ENCODE assay signal across 13 cellular contexts in the genomic region with DNA sequence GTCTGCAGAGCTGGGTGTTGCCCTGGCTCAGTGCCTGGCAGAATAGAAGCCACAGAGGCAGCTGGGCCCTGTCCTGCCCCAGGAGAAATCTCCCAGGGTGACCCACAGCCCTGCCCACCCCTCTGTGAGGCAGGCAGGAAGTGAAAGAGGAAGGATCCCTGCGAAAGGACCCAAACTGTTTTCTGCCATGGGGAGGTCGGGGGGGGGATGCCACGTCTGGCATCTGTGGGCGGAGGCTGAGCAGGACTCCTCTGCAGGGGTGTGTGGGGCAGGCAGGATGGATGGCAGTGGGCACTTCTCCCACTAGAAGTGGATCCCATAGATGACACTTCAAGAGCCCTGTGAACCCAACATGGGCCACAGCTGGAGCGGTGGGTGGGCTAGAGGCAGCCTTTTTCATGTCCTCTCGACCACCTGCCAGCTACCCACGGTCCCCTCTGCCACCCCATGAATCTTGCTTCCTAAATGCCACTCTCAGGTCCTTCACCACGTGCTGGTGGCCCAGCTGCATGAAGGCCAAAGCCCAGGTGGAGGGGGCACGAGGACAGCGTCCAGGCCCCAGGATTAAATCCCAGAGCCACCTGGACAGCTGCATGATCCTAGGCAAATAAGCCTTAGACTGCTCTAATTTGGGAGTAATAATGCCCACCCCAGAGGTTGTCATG. TPM values are rescaled to one million over a fixed set of nuclear protein-coding genes. Genes with fewer than 3 reads are reported as not detected.
DNase-seq lines count a peak whose midpoint lies in the region; ATAC-seq, FAIRE-seq and TF ChIP-seq lines count a peak whose summit lies in the region.
"Had no signal": no experiment of that assay in that cellular context is flagged by ENCODE, and none has a peak within 500 bp of the region (broad histone marks: within the 10 kb centered on the region; RNA-seq: fewer than 3 reads in every experiment).

No MANE protein-coding gene starts in this region.

- H3K36me3 ChIP-seq in small intestine (ENCODE audit: control insufficient read depth in 2 of 2, insufficient read depth in 2 of 2, low read length in 2 of 2) (no peaks in the 10 kb centered on the region), Caco-2 (ENCODE audit: control insufficient read depth, insufficient read depth, low read length) (no peaks in the 10 kb centered on the region)
- H3K36me3 ChIP-seq: left lung, neutrophil had no signal

- H3K9me3 ChIP-seq in small intestine (ENCODE audit: control insufficient read depth, low read depth) (no peaks in the 10 kb centered on the region), Caco-2 (no peaks in the 10 kb centered on the region)
- H3K9me3 ChIP-seq: left lung, neutrophil had no signal

- H3K27me3 Mint-ChIP-seq in memory B cell: peaks cover 26% of the 10 kb centered on the region
- H3K27me3 Mint-ChIP-seq in Caco-2 (ENCODE audit: insufficient read depth, unreplicated experiment): no peaks in the 10 kb centered on the region

- peak; percentile 33 for ATAC-seq in memory B cell (ENCODE audit: low read depth)
- ATAC-seq: activated T-cell treated with anti-CD3 and anti-CD28 coated beads, Interleukin-2, amount 50 U/mL, for 72 hours; left lung had no signal

- H3K9me3 Mint-ChIP-seq in memory B cell (no peaks in the 10 kb centered on the region), Caco-2 (ENCODE audit: unreplicated experiment) (no peaks in the 10 kb centered on the region)
- H3K9me3 Mint-ChIP-seq: activated T-cell treated with anti-CD3 and anti-CD28 coated beads, Interleukin-2, amount 50 U/mL, for 72 hours had no signal

- no peak for TF ChIP-seq CTCF in Caco-2 (IDR thresholded peaks at IDR 0.05; ENCODE audit: insufficient read depth in 1 of 2, low read depth in 1 of 2, low read length in 1 of 2, severe bottlenecking in 1 of 2, unreplicated experiment in 1 of 2)

- H3K4me1 Mint-ChIP-seq in memory B cell: peaks cover 55% of the 10 kb centered on the region
- peaks cover 5% of the 10 kb centered on the region for H3K4me1 Mint-ChIP-seq in Caco-2 (ENCODE audit: low read depth, unreplicated experiment)

- no peak overlapping the region for H3K4me3 ChIP-seq in small intestine (ENCODE audit: low read depth in 1 of 2, low read length in 2 of 2)
- H3K4me3 ChIP-seq in Caco-2 (ENCODE audit: low read depth, low read length): no peak overlapping the region
- H3K4me3 ChIP-seq: left lung had no signal

- peak; percentile 3 for DNase-seq in AG08396 (ENCODE audit: low spot score)
- no peak for DNase-seq in GM19239 (ENCODE audit: insufficient read length, low spot score)
- DNase-seq in SIG-M5 (lab: John Stamatoyannopoulos, UW): peak; percentile 16
- DNase-seq in memory B cell (ENCODE audit: low spot score in 2 of 2): peak in 1 of 2 donors; percentile 12
- DNase-seq in NCI-H1436 (lab: John Stamatoyannopoulos, UW): no peak
- no peak for DNase-seq in NCI-H510A (lab: John Stamatoyannopoulos, UW)
- no peak for DNase-seq in small intestine
- no peak for DNase-seq in Caco-2
- DNase-seq: activated CD4-positive, alpha-beta T cell treated with anti-CD3 and anti-CD28 coated beads for 1 hour; activated T-cell treated with anti-CD3 and anti-CD28 coated beads, Interleukin-2, amount 50 U/mL, for 72 hours had no signal

- H3K27me3 ChIP-seq in small intestine (ENCODE audit: control insufficient read depth in 2 of 2, insufficient read depth in 2 of 2, low read length in 2 of 2): peaks cover 3 to 7% of the 10 kb centered on the region in 2 donors
- no peaks in the 10 kb centered on the region for H3K27me3 ChIP-seq in Caco-2 (replicated peaks; ENCODE audit: control insufficient read depth, insufficient read depth, low read length)

- BruUV-seq in Caco-2 (replicated peaks; lab: Mats Ljungman, UMichigan): no TSS peak

- no peak overlapping the region for H3K4me3 Mint-ChIP-seq in memory B cell
- H3K4me3 Mint-ChIP-seq in Caco-2 (ENCODE audit: unreplicated experiment): no peak overlapping the region
- H3K4me3 Mint-ChIP-seq: activated T-cell treated with anti-CD3 and anti-CD28 coated beads, Interleukin-2, amount 50 U/mL, for 72 hours had no signal

- no peak overlapping the region for H3K27ac ChIP-seq in small intestine (ENCODE audit: low read depth in 1 of 2, low read length in 1 of 2)
- H3K27ac ChIP-seq: left lung, neutrophil had no signal

- POLR2A ChIA-PET in Caco-2 (lab: Charles Lee): no interaction called here

- H3K27ac Mint-ChIP-seq in memory B cell (no peak overlapping the region), Caco-2 (ENCODE audit: unreplicated experiment) (no peak overlapping the region)
- H3K27ac Mint-ChIP-seq: activated T-cell treated with anti-CD3 and anti-CD28 coated beads, Interleukin-2, amount 50 U/mL, for 72 hours had no signal

- peak; percentile 47 for FAIRE-seq in GM19239 (lab: Jason Lieb, UNC)
- no peak for FAIRE-seq in small intestine (lab: Jason Lieb, UNC)

- H3K4me1 ChIP-seq in small intestine (ENCODE audit: control insufficient read depth in 2 of 2, insufficient read depth in 1 of 2, low read depth in 1 of 2, low read length in 1 of 2) (peaks cover 0 to 4% of the 10 kb centered on the region in 2 donors), Caco-2 (peaks cover 17% of the 10 kb centered on the region)

- intact Hi-C loops in Caco-2 (cut with micrococcal nuclease; ENCODE audit: unreplicated experiment): no loop called here

- H3K36me3 Mint-ChIP-seq in memory B cell (no peaks in the 10 kb centered on the region), Caco-2 (ENCODE audit: insufficient read depth, unreplicated experiment) (no peaks in the 10 kb centered on the region)

- CTCF ChIA-PET in Caco-2 (lab: Charles Lee): interaction anchor here (0.6 kb wide), 1 partner anchor 20 kb away, joined by 4 read pairs; no protein-coding TSS in a partner anchor

- WGBS in small intestine, 3 donors: 71 to 80% (median 73%) methylated on average over 10 of the region's 10 CpGs

RNA-seq across cellular contexts. Expression of a gene that starts 3.6 kb away (rescaled TPM):
- 1 to 10 TPM in 2 of 3 donors, under 1 TPM in 1; 0.45 to 3.0 (median 1.1) TPM for polyA plus RNA-seq in small intestine
- 2.7 and 3.0 TPM in 2 replicates for total RNA-seq in Caco-2 (2022)
- total RNA-seq: SK-MEL-5 had no signal

Comparison
In these comparisons a context has a peak if more than half of its experiments do, and no peak if none do; other contexts are left out.
1. DNase-seq: peak in AG08396 (single experiment) and SIG-M5 (single experiment); none in GM19239 (single experiment), NCI-H1436 (single experiment), NCI-H510A (single experiment), small intestine (single experiment) and Caco-2 (0 of 2).